8 cellular contexts compared by ENCODE assay signal in the genomic region with DNA sequence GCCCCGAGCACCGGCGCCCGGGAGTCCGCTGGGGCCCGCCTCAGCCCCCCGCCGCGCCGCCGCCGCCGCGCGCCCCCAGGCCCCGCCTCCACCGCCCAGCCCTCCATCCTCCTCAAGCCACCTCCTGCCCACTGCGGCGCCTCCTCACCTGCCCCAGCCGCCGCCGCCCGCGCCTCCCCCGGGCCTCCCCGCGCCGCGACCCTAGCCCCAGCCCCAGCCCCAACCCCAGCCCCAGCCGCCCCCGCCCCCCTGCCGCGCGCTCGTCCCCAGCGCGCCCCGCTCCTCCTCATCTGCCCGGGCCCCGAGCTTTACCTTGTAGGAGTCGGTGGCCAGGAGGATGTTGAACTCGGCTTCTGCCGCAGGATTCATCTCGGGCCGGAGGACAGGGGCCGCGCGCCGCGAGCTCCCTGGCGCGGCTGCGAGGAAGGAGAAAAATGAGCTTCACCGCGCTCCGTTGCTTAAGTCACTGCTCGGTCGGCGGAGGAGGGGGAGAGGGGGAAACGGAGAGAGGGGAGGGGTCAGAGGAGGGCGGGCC. TPM values are rescaled to one million over a fixed set of nuclear protein-coding genes. Genes with fewer than 3 reads are reported as not detected.
DNase-seq lines count a peak whose midpoint lies in the region; ATAC-seq, FAIRE-seq and TF ChIP-seq lines count a peak whose summit lies in the region.

A gene (minus strand): TSS at position 468 of the 535 bp plus-strand sequence. CDS start 99 bp downstream, at position 369.

- H3K9me3 ChIP-seq in OCI-LY3 (ENCODE audit: insufficient read depth, low read length) (no peaks in the 10 kb centered on the region), ascending aorta (no peaks in the 10 kb centered on the region), iPS DF 6.9 (ENCODE audit: control insufficient read depth, insufficient read depth, low read length) (no peaks in the 10 kb centered on the region), small intestine (ENCODE audit: control insufficient read depth, low read depth) (no peaks in the 10 kb centered on the region)

- H3K36me3 ChIP-seq in OCI-LY3 (replicated peaks; ENCODE audit: low read depth, low read length): peaks cover 14% of the 10 kb centered on the region
- H3K36me3 ChIP-seq in ascending aorta: no peaks in the 10 kb centered on the region
- H3K36me3 ChIP-seq in iPS DF 6.9 (ENCODE audit: control insufficient read depth, insufficient read depth, low read length): no peaks in the 10 kb centered on the region
- H3K36me3 ChIP-seq in small intestine (ENCODE audit: control insufficient read depth in 2 of 2, insufficient read depth in 2 of 2, low read length in 2 of 2): no peaks in the 10 kb centered on the region

- no peaks in the 10 kb centered on the region for H3K27me3 ChIP-seq in OCI-LY3 (ENCODE audit: low read depth, low read length)
- H3K27me3 ChIP-seq in ascending aorta: no peaks in the 10 kb centered on the region
- H3K27me3 ChIP-seq in iPS DF 6.9 (ENCODE audit: control insufficient read depth, insufficient read depth, low read length): no peaks in the 10 kb centered on the region
- no peaks in the 10 kb centered on the region for H3K27me3 ChIP-seq in small intestine (ENCODE audit: control insufficient read depth in 2 of 2, insufficient read depth in 2 of 2, low read length in 2 of 2)

- ATAC-seq in HG02943 (IDR thresholded peaks at IDR 0.05; ENCODE audit: low read depth, unreplicated experiment) (peak; percentile 23), HG02884 (IDR thresholded peaks at IDR 0.05; ENCODE audit: unreplicated experiment) (no peak)

- no peak for TF ChIP-seq CTCF in OCI-LY3 (IDR thresholded peaks at IDR 0.05; ENCODE audit: low read depth, low read length)
- no peak for TF ChIP-seq CTCF in ascending aorta (IDR thresholded peaks at IDR 0.05)

- CTCF ChIA-PET in activated CD8-positive, alpha-beta memory T cell treated with anti-CD3 and anti-CD28 coated beads for 36 hours (lab: Charles Lee): interaction anchor here (0.6 to 2.8 kb wide), 7 partner anchors 16 to 178 kb away, joined by 3 to 13 read pairs (median 4); no protein-coding TSS in a partner anchor

- peaks cover 34% of the 10 kb centered on the region for H3K4me1 ChIP-seq in OCI-LY3 (ENCODE audit: low read length)
- peaks cover 0 to 3% of the 10 kb centered on the region in 2 donors for H3K4me1 ChIP-seq in ascending aorta
- H3K4me1 ChIP-seq in iPS DF 6.9 (ENCODE audit: control insufficient read depth, insufficient read depth, low read length): no peaks in the 10 kb centered on the region
- H3K4me1 ChIP-seq in small intestine (ENCODE audit: control insufficient read depth in 2 of 2, insufficient read depth in 1 of 2, low read depth in 1 of 2, low read length in 1 of 2): peaks cover 4 to 9% of the 10 kb centered on the region in 2 donors

- WGBS in iPS DF 6.9 (ENCODE audit: insufficient coverage, insufficient read length): no CpG with 5 or more reads among the region's 61 CpGs
- WGBS in small intestine, 3 donors: 1% methylated on average over 36 to 61 of the region's 61 CpGs

- H3K27ac ChIP-seq in OCI-LY3 (ENCODE audit: low read length): peak within 1 kb of the TSS; percentile 91
- peak within 1 kb of the TSS; percentile 95 to 99 for H3K27ac ChIP-seq in ascending aorta
- H3K27ac ChIP-seq in iPS DF 6.9 (ENCODE audit: low read length): peak within 1 kb of the TSS; percentile 7
- H3K27ac ChIP-seq in small intestine (ENCODE audit: low read depth in 1 of 2, low read length in 1 of 2): peak within 1 kb of the TSS; percentile 95 to 99

- H3K4me2 ChIP-seq in OCI-LY3 (ENCODE audit: low read length): peak within 1 kb of the TSS; percentile 83

- H3K9ac ChIP-seq in OCI-LY3 (ENCODE audit: low read length): peak within 1 kb of the TSS; percentile 97

- peak within 1 kb of the TSS; percentile 91 for H3K4me3 ChIP-seq in OCI-LY3 (ENCODE audit: low read length)
- peak within 1 kb of the TSS; percentile 79 to 97 for H3K4me3 ChIP-seq in ascending aorta
- H3K4me3 ChIP-seq in iPS DF 6.9 (ENCODE audit: low read length): peak within 1 kb of the TSS; percentile 99
- peak within 1 kb of the TSS; percentile 94 to 95 for H3K4me3 ChIP-seq in small intestine (ENCODE audit: low read depth in 1 of 2, low read length in 2 of 2)

- peaks cover 44% of the 10 kb centered on the region for H4K20me1 ChIP-seq in OCI-LY3 (ENCODE audit: insufficient read depth, low read length)

- POLR2A ChIA-PET in activated CD8-positive, alpha-beta memory T cell treated with anti-CD3 and anti-CD28 coated beads for 36 hours (lab: Charles Lee): interaction anchor here (0.6 to 3.3 kb wide), 17 partner anchors 9 to 884 kb away, joined by 3 to 87 read pairs (median 5); a partner anchor contains a TSS

- no peak for DNase-seq in activated CD8-positive, alpha-beta memory T cell treated with anti-CD3 and anti-CD28 coated beads for 24 hours
- DNase-seq in ascending aorta (ENCODE audit: low spot score in 2 of 2) (peak in 1 of 2 donors; percentile 73), iPS DF 6.9 (ENCODE audit: low read depth, low spot score) (peak; percentile 18), small intestine (peak; percentile 22)

- peaks cover 48% of the 10 kb centered on the region for H3K79me2 ChIP-seq in OCI-LY3 (ENCODE audit: low read length)

- intact Hi-C loops in ascending aorta (cut with DNase I): loop anchor here (1.0 to 10.0 kb wide), 12 partner anchors 42 to 1460 kb away; a partner anchor contains a TSS

- H2AFZ ChIP-seq in OCI-LY3 (ENCODE audit: low read depth, low read length): peak within 1 kb of the TSS; percentile 48; the same call in 1 of the 2 replicates

- no peak for FAIRE-seq in small intestine (lab: Jason Lieb, UNC)

RNA-seq across cellular contexts. Expression of the gene that starts here (rescaled TPM):
- 100 to 1,000 TPM; 978 to 991 TPM for total RNA-seq in activated CD8-positive, alpha-beta memory T cell treated with anti-CD3 and anti-CD28 coated beads for 36 hours
- total RNA-seq in ascending aorta: 128 TPM
- 10 to 100 TPM; 50.5 to 61.4 (median 53.2) TPM for polyA plus RNA-seq in small intestine

Comparison
In these comparisons a context has a peak if more than half of its experiments do, and no peak if none do; other contexts are left out.
1. H3K27ac ChIP-seq: peak in every context shown above with its lines; median percentile 97 in ascending aorta; 97 in small intestine; 91 in OCI-LY3; 7 in iPS DF 6.9.